ENCODE assay signal across 31 cellular contexts in the genomic region with DNA sequence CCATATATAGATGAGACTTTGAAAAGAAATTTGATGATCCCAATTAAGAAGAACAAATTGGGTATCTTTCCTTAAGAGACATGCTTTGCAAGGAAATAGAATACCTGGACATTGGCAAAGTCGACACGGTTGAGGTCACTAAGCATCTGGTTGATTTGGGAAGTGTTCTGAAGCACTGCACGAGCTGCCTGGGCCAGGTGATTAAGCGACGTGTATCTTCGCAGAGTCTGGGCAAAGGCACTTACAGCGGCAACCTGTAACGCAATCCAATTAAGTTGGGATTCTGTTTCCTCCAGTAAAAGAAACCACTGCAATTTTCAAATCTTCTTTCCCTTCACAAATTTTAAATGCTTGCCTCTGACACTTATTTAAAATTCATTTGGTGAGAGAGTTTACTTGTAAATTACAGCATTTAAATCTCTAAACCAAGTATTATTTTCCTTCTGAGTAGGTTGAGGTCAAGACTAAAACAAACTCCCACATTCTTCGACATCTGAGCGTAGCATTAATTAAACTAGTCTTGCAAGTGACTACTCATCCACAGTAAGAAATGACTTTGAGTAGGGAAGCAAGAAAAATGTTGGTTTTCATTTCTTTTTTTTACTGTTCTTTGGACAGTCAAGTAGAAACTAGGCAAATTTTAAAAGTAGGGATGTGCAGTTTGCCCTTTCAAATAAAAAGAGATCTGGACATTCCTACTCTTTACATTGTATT.
"Had no signal": no experiment of that assay in that cellular context is flagged by ENCODE, and none has a peak within 500 bp of the region (broad histone marks: within the 10 kb centered on the region; RNA-seq: fewer than 3 reads in every experiment).

No MANE protein-coding gene starts in this region.

- H3K36me3 ChIP-seq: adrenal gland, colonic mucosa, right lobe of liver, WERI-Rb-1 had no signal

- H3K4me3 ChIP-seq: adrenal gland, body of pancreas, colonic mucosa, hepatocyte, right lobe of liver, skin epidermis, upper lobe of right lung had no signal

- H3K27ac ChIP-seq: adrenal gland, body of pancreas, colonic mucosa, hepatocyte, right lobe of liver, skin epidermis, upper lobe of right lung, WERI-Rb-1 had no signal

- DNase-seq: activated CD4-positive, alpha-beta memory T cell treated with anti-CD3 and anti-CD28 coated beads for 36 hours; activated CD4-positive, alpha-beta T cell treated with anti-CD3 and anti-CD28 coated beads, Interleukin-2, amount 10 ng/mL, durations not matched to agents 24 days and 14 days; activated CD4-positive, CD25-positive, alpha-beta regulatory T cell treated with anti-CD3 and anti-CD28 coated beads, Interleukin-2, amount 50 U/mL, for 72 hours; activated CD8-positive, alpha-beta memory T cell treated with anti-CD3 and anti-CD28 coated beads, Interleukin-2, amount 50 U/mL, for 4 hours; activated effector memory CD4-positive, alpha-beta T cell treated with anti-CD3 and anti-CD28 coated beads, Interleukin-2, amount 50 U/mL, for 16 hours; activated naive CD4-positive, alpha-beta T cell treated with anti-CD3 and anti-CD28 coated beads for 36 hours; activated naive CD8-positive, alpha-beta T cell treated with anti-CD3 and anti-CD28 coated beads for 36 hours; activated T-cell treated with anti-CD3 and anti-CD28 coated beads, Interleukin-2, amount 50 U/mL, for 1 hour; adrenal gland; aorta; body of pancreas; cerebellar nuclear complex; colonic mucosa; effector CD8-positive, alpha-beta T cell; immature natural killer cell; kidney; left colon; midbrain; naive thymus-derived CD4-positive, alpha-beta T cell; right lobe of liver; stimulated activated CD4-positive, alpha-beta T cell treated with anti-CD3 and anti-CD28 coated beads, Interleukin-12 subunit alpha, Interleukin-12 subunit beta, amount 100 ng/mL, for 4 hours; stimulated activated CD4-positive, alpha-beta T cell treated with anti-CD3 and anti-CD28 coated beads, Interleukin-4, amount 100 ng/mL, for 1 hour; stimulated activated naive CD8-positive, alpha-beta T cell treated with anti-CD3 and anti-CD28 coated beads, Interleukin-15, amount 100 ng/mL, for 72 hours; substantia nigra; T-helper 17 cell; T1000; upper lobe of right lung; WERI-Rb-1 had no signal

- H3K9me3 ChIP-seq: adrenal gland, body of pancreas, colonic mucosa, right lobe of liver, upper lobe of right lung had no signal

- H3K4me1 ChIP-seq: adrenal gland, body of pancreas, colonic mucosa, right lobe of liver, upper lobe of right lung had no signal

- H3K27me3 ChIP-seq: adrenal gland, body of pancreas, colonic mucosa, hepatocyte, right lobe of liver, upper lobe of right lung had no signal

- ATAC-seq: body of pancreas; left colon; naive thymus-derived CD4-positive, alpha-beta T cell; right lobe of liver; stimulated activated effector memory CD8-positive, alpha-beta T cell treated with anti-CD3 and anti-CD28 coated beads, Interleukin-12 subunit alpha, Interleukin-12 subunit beta, amount 100 ng/mL, for 72 hours; stimulated activated naive CD8-positive, alpha-beta T cell treated with anti-CD3 and anti-CD28 coated beads, Interleukin-15, amount 100 ng/mL, for 72 hours; T-helper 17 cell; upper lobe of right lung had no signal
